In genomic region chr17:78356163-78356713, GRCh38 we compare ENCODE assay signal across 8 cellular contexts. TPM values are rescaled to one million over a fixed set of nuclear protein-coding genes. Genes with fewer than 3 reads are reported as not detected.
DNase-seq lines count a peak whose midpoint lies in the region; ATAC-seq and TF ChIP-seq lines count a peak whose summit lies in the region.

No MANE protein-coding gene starts in this region.

- H3K36me3 ChIP-seq in heart right ventricle, result peaks cover 0 to 45% (median 10%) of the 10 kb centered on the region in 9 donors

- no peak for TF ChIP-seq CTCF in heart right ventricle (IDR thresholded peaks at IDR 0.05)

- H3K9me3 ChIP-seq in heart right ventricle, result no peaks in the 10 kb centered on the region

- H3K27ac ChIP-seq in heart right ventricle, result peak overlapping the region in 6 of 10 donors; percentile 17 to 100 (median 66)

- peaks cover 31 to 82% (median 66%) of the 10 kb centered on the region in 9 donors for H3K4me1 ChIP-seq in heart right ventricle

- 57 to 65% methylated on average over 15 of the region's 15 CpGs for WGBS in heart right ventricle, 2 donors

- DNase-seq in heart right ventricle (peak in 1 of 2 donors; percentile 25), left ventricle myocardium superior (no peak), SK-N-DZ (ENCODE audit: low spot score) (peak; percentile 56), iris pigment epithelial cell (ENCODE audit: low read depth) (peak; percentile 98), iPS-NIHi11 (ENCODE audit: low spot score) (no peak)
- DNase-seq in activated naive CD4-positive, alpha-beta T cell treated with anti-CD3 and anti-CD28 coated beads, Interleukin-2, amount 50 U/mL, for 16 hours, result peak; percentile 91
- DNase-seq in stimulated activated CD4-positive, alpha-beta T cell treated with anti-CD3 and anti-CD28 coated beads, Interleukin-4, amount 100 ng/mL, for 4 hours, result peak; percentile 78 to 96

- H3K4me3 ChIP-seq in heart right ventricle, result peak overlapping the region in 5 of 10 donors; percentile 8 to 94 (median 88)

- intact Hi-C loops in heart right ventricle (cut with DNase I) (no loop called here), left ventricle myocardium superior (cut with micrococcal nuclease) (no loop called here)

- ATAC-seq in heart right ventricle (no peak), left ventricle myocardium superior (no peak), HG03108 (IDR thresholded peaks at IDR 0.05; ENCODE audit: unreplicated experiment) (peak; percentile 55)

- no peaks in the 10 kb centered on the region for H3K27me3 ChIP-seq in heart right ventricle

RNA-seq across cellular contexts. Expression of gene SOCS3, which starts 3.6 kb away (rescaled TPM):
- total RNA-seq in heart right ventricle, result 100 to 1,000 TPM in 2 of 10 donors, 10 to 100 TPM in 6, 1 to 10 TPM in 2; 7.7 to 189 (median 17.0) TPM
- 10 to 100 TPM; 13.5 to 30.2 TPM for polyA plus RNA-seq in heart right ventricle
- total RNA-seq in left ventricle myocardium superior, result 11.1 TPM
- 0.40 and 0.52 TPM in 2 replicates for polyA plus RNA-seq in SK-N-DZ (2014; cell fraction: cytosol; rRNA removed)
- polyA plus RNA-seq in SK-N-DZ (2014; cell fraction: nucleus; rRNA removed), result 0.81 and 2.2 TPM in 2 replicates

RNA-seq across cellular contexts. Expression of gene PGS1, which starts 22.2 kb away (rescaled TPM):
- 10 to 100 TPM; 14.7 to 28.4 (median 17.1) TPM for total RNA-seq in heart right ventricle
- polyA plus RNA-seq in heart right ventricle, result 10 to 100 TPM; 18.5 to 18.7 TPM
- total RNA-seq in left ventricle myocardium superior, result 18.3 TPM
- polyA plus RNA-seq in SK-N-DZ (2014; cell fraction: cytosol; rRNA removed), result 49.0 and 52.4 TPM in 2 replicates
- polyA plus RNA-seq in SK-N-DZ (2014; cell fraction: nucleus; rRNA removed), result 137 and 160 TPM in 2 replicates

Comparison
In these comparisons a context has a peak if more than half of its experiments do, and no peak if none do; other contexts are left out.
1. DNase-seq: peak in SK-N-DZ (single experiment), activated naive CD4-positive, alpha-beta T cell treated with anti-CD3 and anti-CD28 coated beads, Interleukin-2, amount 50 U/mL, for 16 hours (single experiment), iris pigment epithelial cell (single experiment) and stimulated activated CD4-positive, alpha-beta T cell treated with anti-CD3 and anti-CD28 coated beads, Interleukin-4, amount 100 ng/mL, for 4 hours (2 of 2); none in left ventricle myocardium superior (single experiment) and iPS-NIHi11 (single experiment).